In the genomic region with DNA sequence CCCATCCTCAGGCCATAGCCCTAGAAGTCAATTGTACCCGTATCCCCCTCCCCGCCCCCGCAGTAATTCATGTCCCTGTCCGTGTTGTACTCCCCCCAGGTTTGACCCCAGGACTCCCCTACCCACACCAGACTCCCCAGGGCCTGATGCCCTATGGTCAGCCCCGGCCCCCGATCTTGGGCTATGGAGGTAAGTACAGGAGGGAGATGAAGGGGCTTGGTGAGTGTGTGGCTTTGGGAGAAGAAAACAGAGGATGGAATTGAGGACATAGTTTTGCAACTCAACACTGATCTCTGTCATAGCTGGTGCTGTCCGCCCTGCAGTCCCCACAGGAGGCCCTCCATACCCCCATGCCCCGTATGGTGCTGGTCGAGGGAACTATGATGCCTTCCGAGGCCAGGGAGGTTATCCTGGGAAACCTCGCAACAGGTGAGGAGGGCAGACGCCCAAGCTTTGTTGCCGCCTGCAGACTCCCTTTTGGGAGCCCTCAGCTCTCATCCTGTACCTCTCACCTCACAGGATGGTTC, we compare ENCODE assay signal across 9 cellular contexts. TPM values are rescaled to one million over a fixed set of nuclear protein-coding genes. Genes with fewer than 3 reads are reported as not detected.
DNase-seq lines count a peak whose midpoint lies in the region; ATAC-seq, FAIRE-seq and TF ChIP-seq lines count a peak whose summit lies in the region.
"Had no signal": no experiment of that assay in that cellular context is flagged by ENCODE, and none has a peak within 500 bp of the region (broad histone marks: within the 10 kb centered on the region; RNA-seq: fewer than 3 reads in every experiment).

No MANE protein-coding gene starts in this region.

- CTCF ChIA-PET in endothelial cell of umbilical vein (lab: Charles Lee): interaction anchor here (0.8 to 1.3 kb wide), 2 partner anchors 12 to 170 kb away, joined by 3 to 4 read pairs; no protein-coding TSS in a partner anchor

- TF ChIP-seq CTCF in GM06990 (IDR thresholded peaks at IDR 0.05; ENCODE audit: insufficient read depth, low read length, poor library complexity, severe bottlenecking): no peak
- TF ChIP-seq CTCF in endothelial cell of umbilical vein (IDR thresholded peaks at IDR 0.05; ENCODE audit: extremely low read depth in 1 of 2, insufficient read depth in 1 of 2, low read depth in 1 of 2, low read length in 2 of 2): no peak
- TF ChIP-seq CTCF in sigmoid colon (IDR thresholded peaks at IDR 0.05): no peak

- H3K4me3 ChIP-seq in GM06990 (replicated peaks; ENCODE audit: low read depth, low read length) (peak overlapping the region; percentile 84), NT2/D1 (ENCODE audit: insufficient read length, low read depth) (peak overlapping the region; percentile 2), endothelial cell of umbilical vein (replicated peaks in 1 of 3; ENCODE audit: insufficient read depth in 1 of 3, low read depth in 1 of 3, low read length in 3 of 3) (no peak overlapping the region), sigmoid colon (no peak overlapping the region)

- no peak overlapping the region for H2AFZ ChIP-seq in endothelial cell of umbilical vein (ENCODE audit: low read depth, low read length)

- H3K9me1 ChIP-seq in endothelial cell of umbilical vein (replicated peaks; ENCODE audit: control insufficient read depth, extremely low read depth, insufficient read depth, low read length): no peaks in the 10 kb centered on the region

- peaks cover 36% of the 10 kb centered on the region for H3K36me3 ChIP-seq in GM06990 (ENCODE audit: control insufficient read depth, insufficient read depth, low read length)
- peaks cover 67% of the 10 kb centered on the region for H3K36me3 ChIP-seq in NT2/D1 (ENCODE audit: insufficient read depth, insufficient read length, low read length)
- peaks cover 18 to 46% of the 10 kb centered on the region in 2 experiments for H3K36me3 ChIP-seq in endothelial cell of umbilical vein (ENCODE audit: control insufficient read depth in 2 of 2, extremely low read depth in 1 of 2, insufficient read depth in 2 of 2, low read length in 2 of 2)
- H3K36me3 ChIP-seq in sigmoid colon: peaks cover 44 to 56% (median 51%) of the 10 kb centered on the region in 4 donors

- dilution Hi-C loops in endothelial cell of umbilical vein (cut with MboI; ENCODE audit: extremely low pct_ligation_motif_present, low sequenced_read_pairs): no loop called here

- ATAC-seq in GM18907 (IDR thresholded peaks at IDR 0.05; ENCODE audit: unreplicated experiment) (no peak), HG03039 (IDR thresholded peaks at IDR 0.05; ENCODE audit: unreplicated experiment) (no peak)

- TF ChIP-seq POLR2A in endothelial cell of umbilical vein (IDR thresholded peaks at IDR 0.05; ENCODE audit: low read depth, low read length): no peak
- TF ChIP-seq POLR2A in sigmoid colon (IDR thresholded peaks at IDR 0.05): no peak

- H3K27ac ChIP-seq in endothelial cell of umbilical vein (ENCODE audit: insufficient read depth, low read depth, low read length) (no peak overlapping the region), sigmoid colon (peak overlapping the region; percentile 90 to 94 (median 93))

- H3K9me3 ChIP-seq in NT2/D1 (ENCODE audit: insufficient read depth, low read length): no peaks in the 10 kb centered on the region
- no peaks in the 10 kb centered on the region for H3K9me3 ChIP-seq in endothelial cell of umbilical vein (replicated peaks; ENCODE audit: control insufficient read depth, insufficient read depth, low read length)
- no peaks in the 10 kb centered on the region for H3K9me3 ChIP-seq in sigmoid colon
- H3K9me3 ChIP-seq: tibial nerve had no signal

- H3K9ac ChIP-seq in NT2/D1 (ENCODE audit: insufficient read length, low read depth) (peak overlapping the region; percentile 37), endothelial cell of umbilical vein (replicated peaks; ENCODE audit: extremely low read depth, insufficient read depth, low read length) (no peak overlapping the region)

- POLR2A ChIA-PET in endothelial cell of umbilical vein (lab: Charles Lee): interaction anchor here (0.8 to 4.2 kb wide), 3 partner anchors 12 to 207 kb away, joined by 3 to 27 read pairs (median 3); partner anchors contain the start of genes SRRT and TRIP6

- TF ChIP-seq EP300 in sigmoid colon (IDR thresholded peaks at IDR 0.05): no peak

- no peaks in the 10 kb centered on the region for H3K27me3 ChIP-seq in GM06990 (replicated peaks; ENCODE audit: control insufficient read depth, insufficient read depth, low read length)
- no peaks in the 10 kb centered on the region for H3K27me3 ChIP-seq in NT2/D1 (ENCODE audit: insufficient read depth, insufficient read length)
- no peaks in the 10 kb centered on the region for H3K27me3 ChIP-seq in endothelial cell of umbilical vein (ENCODE audit: control insufficient read depth in 2 of 2, insufficient read depth in 2 of 2, low read length in 2 of 2)
- H3K27me3 ChIP-seq in sigmoid colon: no peaks in the 10 kb centered on the region
- H3K27me3 ChIP-seq: dorsolateral prefrontal cortex had no signal

- TSS peak; percentile 81 for BruUV-seq in endothelial cell of umbilical vein (replicated peaks; lab: Mats Ljungman, UMichigan)

- DNase-seq in GM06990 (ENCODE audit: extremely low read depth, insufficient read length) (no peak), NT2/D1 (ENCODE audit: low read depth, low spot score) (no peak), endothelial cell of umbilical vein (ENCODE audit: low read depth, low spot score) (no peak), sigmoid colon (no peak), cortex of kidney (lab: John Stamatoyannopoulos, UW) (no peak)
- DNase-seq: dorsolateral prefrontal cortex had no signal

- intact Hi-C loops in endothelial cell of umbilical vein (cut with micrococcal nuclease): loop anchor here (1.0 kb wide), 1 partner anchor 13 kb away; the partner anchor contains the start of gene SRRT
- intact Hi-C loops in sigmoid colon (cut with DNase I): no loop called here

- FAIRE-seq in endothelial cell of umbilical vein (lab: Jason Lieb, UNC): no peak

- 74 to 79% methylated on average over 13 of the region's 13 CpGs for WGBS in sigmoid colon, 2 donors

- H4K20me1 ChIP-seq in endothelial cell of umbilical vein (replicated peaks; ENCODE audit: control insufficient read depth, extremely low read depth, insufficient read depth, low read length): no peaks in the 10 kb centered on the region

- H3K79me2 ChIP-seq in endothelial cell of umbilical vein (ENCODE audit: control insufficient read depth, insufficient read depth, low read length): peaks cover 15% of the 10 kb centered on the region

- H3K4me1 ChIP-seq in NT2/D1 (ENCODE audit: insufficient read depth, insufficient read length) (peaks cover 13% of the 10 kb centered on the region), endothelial cell of umbilical vein (ENCODE audit: control insufficient read depth, extremely low read depth, insufficient read depth, low read length) (peaks cover 40% of the 10 kb centered on the region), sigmoid colon (peaks cover 0 to 38% (median 32%) of the 10 kb centered on the region in 4 donors)

- H3K4me2 ChIP-seq in endothelial cell of umbilical vein (ENCODE audit: insufficient read depth, low read length): no peak overlapping the region

RNA-seq across cellular contexts. Expression of gene UFSP1, which starts 1.5 kb away (rescaled TPM):
- total RNA-seq in endothelial cell of umbilical vein: 0.93 and 1.6 TPM in 2 replicates
- polyA plus RNA-seq in endothelial cell of umbilical vein: 0.84 and 1.1 TPM in 2 replicates
- polyA plus RNA-seq in endothelial cell of umbilical vein (2011; cell fraction: cytosol; rRNA removed): 0.25 and 0.35 TPM in 2 replicates
- polyA plus RNA-seq in endothelial cell of umbilical vein (2011; cell fraction: nucleus; rRNA removed): 0.43 and 0.53 TPM in 2 replicates
- 0.79 and 0.90 TPM in 2 replicates for polyA plus RNA-seq in endothelial cell of umbilical vein (2012)
- polyA minus RNA-seq in endothelial cell of umbilical vein: 1.6 TPM in 1 of 2 replicates, not detected in the other
- polyA minus RNA-seq in endothelial cell of umbilical vein (2011; cell fraction: cytosol; rRNA and poly(A)+ RNA removed): 6.0 TPM
- 0.91 and 1.3 TPM in 2 replicates for polyA minus RNA-seq in endothelial cell of umbilical vein (2011; cell fraction: nucleus; rRNA and poly(A)+ RNA removed)
- 1 to 10 TPM; 2.4 to 7.1 (median 3.1) TPM for total RNA-seq in sigmoid colon
- polyA plus RNA-seq in sigmoid colon: 1 to 10 TPM; 1.8 to 5.3 (median 1.8) TPM

RNA-seq across cellular contexts. Expression of gene ACHE, which starts 7.7 kb away (rescaled TPM):
- total RNA-seq in endothelial cell of umbilical vein: 0.18 TPM in 2 replicates
- 0.28 and 0.48 TPM in 2 replicates for polyA plus RNA-seq in endothelial cell of umbilical vein
- 0.13 and 0.35 TPM in 2 replicates for polyA plus RNA-seq in endothelial cell of umbilical vein (2011; cell fraction: cytosol; rRNA removed)
- polyA plus RNA-seq in endothelial cell of umbilical vein (2011; cell fraction: nucleus; rRNA removed): 0.70 and 0.84 TPM in 2 replicates
- polyA plus RNA-seq in endothelial cell of umbilical vein (2012): 0.17 and 0.29 TPM in 2 replicates
- polyA minus RNA-seq in endothelial cell of umbilical vein: 0.15 TPM in 1 of 2 replicates, not detected in the other
- polyA minus RNA-seq in endothelial cell of umbilical vein (2011; cell fraction: cytosol; rRNA and poly(A)+ RNA removed): not detected
- 0.24 TPM in 1 of 2 replicates, not detected in the other for polyA minus RNA-seq in endothelial cell of umbilical vein (2011; cell fraction: nucleus; rRNA and poly(A)+ RNA removed)
- 1 to 10 TPM; 3.0 to 8.9 (median 6.5) TPM for total RNA-seq in sigmoid colon
- polyA plus RNA-seq in sigmoid colon: 10 to 100 TPM in 1 of 3 donors, 1 to 10 TPM in 2; 3.6 to 20.6 (median 5.5) TPM

RNA-seq across cellular contexts. Expression of gene SRRT, which starts 13.1 kb away (rescaled TPM):
- total RNA-seq in endothelial cell of umbilical vein (199 and 202 TPM in 2 replicates), sigmoid colon (10 to 100 TPM; 42.1 to 64.3 (median 51.4) TPM)
- polyA plus RNA-seq in endothelial cell of umbilical vein (51.9 and 58.6 TPM in 2 replicates), sigmoid colon (100 to 1,000 TPM in 1 of 3 donors, 10 to 100 TPM in 2; 31.8 to 106 (median 38.6) TPM)
- polyA plus RNA-seq in endothelial cell of umbilical vein (2011; cell fraction: cytosol; rRNA removed): 56.1 and 57.3 TPM in 2 replicates
- polyA plus RNA-seq in endothelial cell of umbilical vein (2011; cell fraction: nucleus; rRNA removed): 334 and 404 TPM in 2 replicates
- 88.7 and 117 TPM in 2 replicates for polyA plus RNA-seq in endothelial cell of umbilical vein (2012)
- 60.4 and 90.5 TPM in 2 replicates for polyA minus RNA-seq in endothelial cell of umbilical vein
- polyA minus RNA-seq in endothelial cell of umbilical vein (2011; cell fraction: cytosol; rRNA and poly(A)+ RNA removed): 52.0 TPM
- 66.1 and 79.9 TPM in 2 replicates for polyA minus RNA-seq in endothelial cell of umbilical vein (2011; cell fraction: nucleus; rRNA and poly(A)+ RNA removed)

RNA-seq across cellular contexts. Expression of gene TRIP6, which starts 20.8 kb away (rescaled TPM):
- total RNA-seq in endothelial cell of umbilical vein (84.5 and 90.3 TPM in 2 replicates), sigmoid colon (10 to 100 TPM; 37.8 to 79.7 (median 51.1) TPM)
- polyA plus RNA-seq in endothelial cell of umbilical vein (88.6 and 90.3 TPM in 2 replicates), sigmoid colon (10 to 100 TPM; 12.0 to 45.9 (median 18.0) TPM)
- 69.4 and 77.1 TPM in 2 replicates for polyA plus RNA-seq in endothelial cell of umbilical vein (2011; cell fraction: cytosol; rRNA removed)
- 65.8 and 79.0 TPM in 2 replicates for polyA plus RNA-seq in endothelial cell of umbilical vein (2011; cell fraction: nucleus; rRNA removed)
- polyA plus RNA-seq in endothelial cell of umbilical vein (2012): 60.3 and 63.1 TPM in 2 replicates
- polyA minus RNA-seq in endothelial cell of umbilical vein: 40.6 and 47.6 TPM in 2 replicates
- 36.6 TPM for polyA minus RNA-seq in endothelial cell of umbilical vein (2011; cell fraction: cytosol; rRNA and poly(A)+ RNA removed)
- 14.4 and 21.5 TPM in 2 replicates for polyA minus RNA-seq in endothelial cell of umbilical vein (2011; cell fraction: nucleus; rRNA and poly(A)+ RNA removed)

RNA-seq across cellular contexts. Expression of gene SLC12A9, which starts 35.5 kb away (rescaled TPM):
- 30.1 and 35.0 TPM in 2 replicates for total RNA-seq in endothelial cell of umbilical vein
- 37.0 and 37.5 TPM in 2 replicates for polyA plus RNA-seq in endothelial cell of umbilical vein
- 16.4 and 21.1 TPM in 2 replicates for polyA plus RNA-seq in endothelial cell of umbilical vein (2011; cell fraction: cytosol; rRNA removed)
- 62.1 and 65.2 TPM in 2 replicates for polyA plus RNA-seq in endothelial cell of umbilical vein (2011; cell fraction: nucleus; rRNA removed)
- 23.0 and 23.7 TPM in 2 replicates for polyA plus RNA-seq in endothelial cell of umbilical vein (2012)
- 29.1 and 35.8 TPM in 2 replicates for polyA minus RNA-seq in endothelial cell of umbilical vein
- polyA minus RNA-seq in endothelial cell of umbilical vein (2011; cell fraction: cytosol; rRNA and poly(A)+ RNA removed): 4.3 TPM
- 13.5 and 18.8 TPM in 2 replicates for polyA minus RNA-seq in endothelial cell of umbilical vein (2011; cell fraction: nucleus; rRNA and poly(A)+ RNA removed)
- 10 to 100 TPM; 10.4 to 17.9 (median 14.8) TPM for total RNA-seq in sigmoid colon
- 10 to 100 TPM in 1 of 3 donors, 1 to 10 TPM in 2; 2.5 to 34.2 (median 4.2) TPM for polyA plus RNA-seq in sigmoid colon

Comparison
In these comparisons a context has a peak if more than half of its experiments do, and no peak if none do; other contexts are left out.
1. H3K4me3 ChIP-seq: peak in GM06990 (single experiment) and NT2/D1 (single experiment); none in endothelial cell of umbilical vein (0 of 3) and sigmoid colon (0 of 4).